13 cellular contexts compared by ENCODE assay signal in the genomic region with DNA sequence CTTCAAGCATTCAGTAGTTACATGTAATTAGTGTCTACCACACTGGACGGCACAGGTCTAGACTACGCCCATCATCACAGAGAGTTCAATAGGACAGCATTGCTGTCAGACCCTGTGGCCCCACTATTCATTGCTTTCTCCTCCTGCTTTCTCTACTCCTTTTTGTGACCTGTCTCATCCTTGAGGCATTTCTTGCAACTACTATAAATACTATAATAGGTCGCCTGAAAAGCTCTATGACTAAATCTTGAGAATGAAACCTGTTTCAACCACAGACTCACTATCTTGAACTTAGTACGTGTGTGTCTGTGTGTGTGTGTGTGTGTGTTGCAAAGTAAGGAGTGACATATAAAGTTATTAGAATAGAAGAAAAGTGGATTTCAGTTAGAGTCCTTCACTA.
A peak's percentile ranks its signal among the peaks of the same experiment; 100 is the strongest.
DNase-seq lines count a peak whose midpoint lies in the region; ATAC-seq and TF ChIP-seq lines count a peak whose summit lies in the region.
"Had no signal": no experiment of that assay in that cellular context is flagged by ENCODE, and none has a peak within 500 bp of the region (broad histone marks: within the 10 kb centered on the region; RNA-seq: fewer than 3 reads in every experiment).

No MANE protein-coding gene starts in this region.

- DNase-seq in activated CD8-positive, alpha-beta T cell treated with anti-CD3 and anti-CD28 coated beads for 36 hours = peak; percentile 41
- no peak for DNase-seq in activated CD8-positive, alpha-beta T cell treated with anti-CD3 and anti-CD28 coated beads, Interleukin-2, amount 10 ng/mL, durations not matched to agents 7 days and 5 days
- peak; percentile 7 for DNase-seq in stimulated activated CD4-positive, alpha-beta T cell treated with anti-CD3 and anti-CD28 coated beads, Interleukin-2, amount 100 ng/mL, for 48 hours
- no peak for DNase-seq in middle frontal gyrus (ENCODE audit: extremely low spot score, low spot score)
- DNase-seq in BE2C = no peak
- no peak for DNase-seq in NCI-H2196 treated with DMSO at 0.1 percent for 48 hours (lab: John Stamatoyannopoulos, UW; ENCODE audit: unreplicated experiment)
- DNase-seq: DMS 273 treated with DMSO at 0.1 percent for 48 hours, right cardiac atrium, T1000 had no signal

- intact Hi-C loops in activated CD8-positive, alpha-beta T cell treated with anti-CD3 and anti-CD28 coated beads for 36 hours (cut with micrococcal nuclease) = no loop called here

- no peaks in the 10 kb centered on the region for H3K27me3 Mint-ChIP-seq in activated CD8-positive, alpha-beta T cell treated with anti-CD3 and anti-CD28 coated beads for 36 hours
- H3K27me3 Mint-ChIP-seq in activated CD8-positive, alpha-beta T cell treated with anti-CD3 and anti-CD28 coated beads, Interleukin-2, amount 10 ng/mL, durations not matched to agents 7 days and 5 days (ENCODE audit: low read depth) = no peaks in the 10 kb centered on the region

- H3K36me3 ChIP-seq in BE2C = no peaks in the 10 kb centered on the region
- H3K36me3 ChIP-seq: Peyer's patch had no signal

- POLR2A ChIA-PET in activated CD8-positive, alpha-beta T cell treated with anti-CD3 and anti-CD28 coated beads for 36 hours (lab: Charles Lee) = no interaction called here
- POLR2A ChIA-PET in activated CD8-positive, alpha-beta T cell treated with anti-CD3 and anti-CD28 coated beads, Interleukin-2, amount 10 ng/mL, durations not matched to agents 7 days and 5 days (lab: Charles Lee) = no interaction called here

- H3K4me3 ChIP-seq in BE2C (ENCODE audit: low read depth, low read length) = no peak overlapping the region
- H3K4me3 ChIP-seq: Peyer's patch had no signal

- no peak overlapping the region for H3K27ac Mint-ChIP-seq in activated CD8-positive, alpha-beta T cell treated with anti-CD3 and anti-CD28 coated beads for 36 hours
- no peak overlapping the region for H3K27ac Mint-ChIP-seq in activated CD8-positive, alpha-beta T cell treated with anti-CD3 and anti-CD28 coated beads, Interleukin-2, amount 10 ng/mL, durations not matched to agents 7 days and 5 days

- H3K9me3 ChIP-seq in BE2C = no peaks in the 10 kb centered on the region
- H3K9me3 ChIP-seq: Peyer's patch had no signal

- no peak overlapping the region for H3K4me3 Mint-ChIP-seq in activated CD8-positive, alpha-beta T cell treated with anti-CD3 and anti-CD28 coated beads for 36 hours
- H3K4me3 Mint-ChIP-seq in activated CD8-positive, alpha-beta T cell treated with anti-CD3 and anti-CD28 coated beads, Interleukin-2, amount 10 ng/mL, durations not matched to agents 7 days and 5 days = no peak overlapping the region
- H3K4me3 Mint-ChIP-seq: mesothelial cell of epicardium had no signal

- no peaks in the 10 kb centered on the region for H3K4me1 ChIP-seq in BE2C

- H3K36me3 Mint-ChIP-seq in activated CD8-positive, alpha-beta T cell treated with anti-CD3 and anti-CD28 coated beads for 36 hours (ENCODE audit: low read depth) = no peaks in the 10 kb centered on the region
- H3K36me3 Mint-ChIP-seq in activated CD8-positive, alpha-beta T cell treated with anti-CD3 and anti-CD28 coated beads, Interleukin-2, amount 10 ng/mL, durations not matched to agents 7 days and 5 days (ENCODE audit: low read depth) = no peaks in the 10 kb centered on the region
- H3K36me3 Mint-ChIP-seq: mesothelial cell of epicardium had no signal

- TF ChIP-seq CTCF in activated CD8-positive, alpha-beta T cell treated with anti-CD3 and anti-CD28 coated beads for 36 hours (IDR thresholded peaks at IDR 0.05) = no peak
- TF ChIP-seq CTCF in BE2C (IDR thresholded peaks at IDR 0.05; ENCODE audit: low read depth, low read length) = no peak

- peaks cover 26% of the 10 kb centered on the region for H3K4me1 Mint-ChIP-seq in activated CD8-positive, alpha-beta T cell treated with anti-CD3 and anti-CD28 coated beads for 36 hours (ENCODE audit: low read depth)
- peaks cover 4% of the 10 kb centered on the region for H3K4me1 Mint-ChIP-seq in activated CD8-positive, alpha-beta T cell treated with anti-CD3 and anti-CD28 coated beads, Interleukin-2, amount 10 ng/mL, durations not matched to agents 7 days and 5 days (ENCODE audit: low read depth)

- no peaks in the 10 kb centered on the region for H3K27me3 ChIP-seq in BE2C
- H3K27me3 ChIP-seq: Peyer's patch had no signal

- no peaks in the 10 kb centered on the region for H3K9me3 Mint-ChIP-seq in activated CD8-positive, alpha-beta T cell treated with anti-CD3 and anti-CD28 coated beads for 36 hours
- no peaks in the 10 kb centered on the region for H3K9me3 Mint-ChIP-seq in activated CD8-positive, alpha-beta T cell treated with anti-CD3 and anti-CD28 coated beads, Interleukin-2, amount 10 ng/mL, durations not matched to agents 7 days and 5 days (ENCODE audit: insufficient read depth)
- H3K9me3 Mint-ChIP-seq: mesothelial cell of epicardium had no signal

- CTCF ChIA-PET in activated CD8-positive, alpha-beta T cell treated with anti-CD3 and anti-CD28 coated beads for 36 hours (lab: Charles Lee) = interaction anchor here (1.4 kb wide), 2 partner anchors 10 to 265 kb away, joined by 3 to 4 read pairs; no protein-coding TSS in a partner anchor
- CTCF ChIA-PET in activated CD8-positive, alpha-beta T cell treated with anti-CD3 and anti-CD28 coated beads, Interleukin-2, amount 10 ng/mL, durations not matched to agents 7 days and 5 days (lab: Charles Lee) = no interaction called here

- ATAC-seq in activated CD8-positive, alpha-beta T cell treated with anti-CD3 and anti-CD28 coated beads for 36 hours = peak; percentile 80
- no peak for ATAC-seq in activated CD8-positive, alpha-beta T cell treated with anti-CD3 and anti-CD28 coated beads, Interleukin-2, amount 10 ng/mL, durations not matched to agents 7 days and 5 days
- ATAC-seq in GM21447 (IDR thresholded peaks at IDR 0.05; ENCODE audit: unreplicated experiment) = peak; percentile 63
- ATAC-seq in HG03280 (IDR thresholded peaks at IDR 0.05; ENCODE audit: unreplicated experiment) = peak; percentile 65
- ATAC-seq: right cardiac atrium had no signal

Comparison
In these comparisons a context has a peak if more than half of its experiments do, and no peak if none do; other contexts are left out.
1. DNase-seq: peak in activated CD8-positive, alpha-beta T cell treated with anti-CD3 and anti-CD28 coated beads for 36 hours (single experiment) and stimulated activated CD4-positive, alpha-beta T cell treated with anti-CD3 and anti-CD28 coated beads, Interleukin-2, amount 100 ng/mL, for 48 hours (2 of 2); none in activated CD8-positive, alpha-beta T cell treated with anti-CD3 and anti-CD28 coated beads, Interleukin-2, amount 10 ng/mL, durations not matched to agents 7 days and 5 days (single experiment), middle frontal gyrus (single experiment), BE2C (single experiment) and NCI-H2196 treated with DMSO at 0.1 percent for 48 hours (single experiment).